Comparison of ENCODE assay signal across 13 cellular contexts in the genomic region with DNA sequence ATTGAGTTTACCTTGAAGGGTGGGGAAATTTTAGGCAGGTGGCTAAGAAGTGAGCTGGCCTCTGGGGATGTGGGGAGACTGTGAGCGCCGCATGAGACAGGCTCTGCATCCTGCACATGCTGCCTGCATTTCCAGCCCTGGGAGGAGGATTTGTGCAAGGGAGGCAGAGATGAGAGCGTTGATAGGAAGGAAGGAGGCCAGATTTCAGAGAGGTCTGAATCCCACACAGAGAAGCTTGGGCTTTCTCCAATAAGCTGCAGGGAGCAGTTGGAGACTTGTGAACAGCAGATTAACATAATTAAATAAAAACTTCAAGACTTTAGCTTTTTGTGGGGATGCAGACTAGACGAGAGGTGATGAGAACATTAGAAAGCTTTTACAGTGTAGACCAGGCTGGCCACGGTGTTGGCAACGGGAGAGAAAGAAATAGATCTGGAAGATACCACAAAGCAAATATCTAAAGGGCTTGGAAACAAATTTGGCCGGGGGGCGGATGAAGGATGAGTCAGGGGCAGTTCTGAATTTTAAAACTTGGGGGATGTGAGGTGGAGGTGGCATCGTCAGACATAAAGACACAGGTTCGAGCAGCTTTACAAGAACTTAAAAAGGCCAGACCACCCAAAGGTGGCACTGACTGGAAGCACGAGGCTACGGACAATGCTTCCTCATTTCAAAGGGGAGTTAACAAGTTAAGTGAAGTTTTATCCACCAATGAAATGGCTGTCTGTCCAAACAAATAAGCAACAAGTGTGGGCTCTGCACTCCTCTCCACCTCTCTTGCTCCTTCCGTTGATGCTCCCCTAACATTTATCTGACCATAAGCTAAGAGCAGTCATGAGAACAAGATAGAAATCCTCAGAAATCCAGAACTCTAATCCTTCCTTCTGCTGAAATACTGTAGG. TPM values are rescaled to one million over a fixed set of nuclear protein-coding genes. Genes with fewer than 3 reads are reported as not detected.
DNase-seq lines count a peak whose midpoint lies in the region; ATAC-seq and TF ChIP-seq lines count a peak whose summit lies in the region.
"Had no signal": no experiment of that assay in that cellular context is flagged by ENCODE, and none has a peak within 500 bp of the region (broad histone marks: within the 10 kb centered on the region; RNA-seq: fewer than 3 reads in every experiment).

No MANE protein-coding gene starts in this region.

- 0 out of 2 replicates have a peak, but pooled peaks cover 2% of the 10 kb centered on the region for H3K27me3 ChIP-seq in Panc1 (ENCODE audit: control insufficient read depth, insufficient read depth, low read length)
- H3K27me3 ChIP-seq: tibial nerve had no signal

- BruUV-seq in Panc1 (replicated peaks; lab: Mats Ljungman, UMichigan): no TSS peak

- TF ChIP-seq CTCF in Panc1 (IDR thresholded peaks at IDR 0.05) (no peak), chondrocyte (IDR thresholded peaks at IDR 0.05) (no peak), type B pancreatic cell (conservative IDR thresholded peaks at IDR 0.05) (no peak), GM10248 (IDR thresholded peaks at IDR 0.05; ENCODE audit: control extremely low read depth, extremely low read depth, low read depth, missing control alignments) (no peak)

- in situ Hi-C loops in Panc1 (cut with HindIII; ENCODE audit: low pct_unique_long_range_greater_than_20kb, low sequenced_read_pairs): no loop called here

- no peaks in the 10 kb centered on the region for H3K36me3 Mint-ChIP-seq in activated naive CD4-positive, alpha-beta T cell treated with anti-CD3 and anti-CD28 coated beads for 36 hours (ENCODE audit: low read depth)
- H3K36me3 Mint-ChIP-seq in chondrocyte (ENCODE audit: low read depth): no peaks in the 10 kb centered on the region
- H3K36me3 Mint-ChIP-seq in type B pancreatic cell: no peaks in the 10 kb centered on the region

- no peak for DNase-seq in activated naive CD4-positive, alpha-beta T cell treated with anti-CD3 and anti-CD28 coated beads for 36 hours
- DNase-seq in activated naive CD4-positive, alpha-beta T cell (lab: John Stamatoyannopoulos, UW): no peak
- DNase-seq in Panc1 (ENCODE audit: low read depth, low spot score) (no peak), chondrocyte (ENCODE audit: low spot score) (no peak), type B pancreatic cell (ENCODE audit: extremely low spot score, unreplicated experiment) (no peak), SIG-M5 treated with dmso at 0.1 percent for 504 hours (lab: John Stamatoyannopoulos, UW; ENCODE audit: unreplicated experiment) (no peak), GM10248 (ENCODE audit: extremely low spot score) (no peak)
- DNase-seq: left cardiac atrium, SIG-M5 had no signal

- CTCF ChIA-PET in activated naive CD4-positive, alpha-beta T cell treated with anti-CD3 and anti-CD28 coated beads for 36 hours (lab: Charles Lee): interaction anchor here (1.0 to 1.9 kb wide), 4 partner anchors 28 to 346 kb away, joined by 3 to 4 read pairs (median 4); no protein-coding TSS in a partner anchor
- CTCF ChIA-PET in Panc1 (lab: Charles Lee) (no interaction called here), GM10248 (lab: Yijun Ruan, JAX) (interaction anchor here (0.8 to 4.9 kb wide), 5 partner anchors 21 to 346 kb away, joined by 3 to 21 read pairs (median 4); no protein-coding TSS in a partner anchor)

- H3K9me3 ChIP-seq in Panc1 (ENCODE audit: control insufficient read depth, insufficient read depth, low read depth, low read length): no peaks in the 10 kb centered on the region
- H3K9me3 ChIP-seq: tibial nerve had no signal

- peak; percentile 64 for ATAC-seq in Panc1
- ATAC-seq in GM18505 (IDR thresholded peaks at IDR 0.05; ENCODE audit: unreplicated experiment): no peak

- peaks cover 44% of the 10 kb centered on the region for H3K4me1 Mint-ChIP-seq in activated naive CD4-positive, alpha-beta T cell treated with anti-CD3 and anti-CD28 coated beads for 36 hours (ENCODE audit: low read depth)
- peaks cover 36% of the 10 kb centered on the region for H3K4me1 Mint-ChIP-seq in chondrocyte (ENCODE audit: low read depth)
- H3K4me1 Mint-ChIP-seq in type B pancreatic cell (ENCODE audit: unreplicated experiment): peaks cover 31% of the 10 kb centered on the region

- no peak overlapping the region for H3K4me3 Mint-ChIP-seq in activated naive CD4-positive, alpha-beta T cell treated with anti-CD3 and anti-CD28 coated beads for 36 hours
- H3K4me3 Mint-ChIP-seq in chondrocyte (ENCODE audit: unreplicated experiment) (peak overlapping the region; percentile 27), type B pancreatic cell (peak overlapping the region; percentile 3)
- H3K4me3 Mint-ChIP-seq: B cell had no signal

- peak overlapping the region; percentile 88 for H3K27ac Mint-ChIP-seq in activated naive CD4-positive, alpha-beta T cell treated with anti-CD3 and anti-CD28 coated beads for 36 hours
- H3K27ac Mint-ChIP-seq in chondrocyte (ENCODE audit: unreplicated experiment) (peak overlapping the region; percentile 98), type B pancreatic cell (peak overlapping the region; percentile 15)
- H3K27ac Mint-ChIP-seq: B cell, progenitor cell of endocrine pancreas had no signal

- H3K27me3 Mint-ChIP-seq in activated naive CD4-positive, alpha-beta T cell treated with anti-CD3 and anti-CD28 coated beads for 36 hours (ENCODE audit: low read depth): no peaks in the 10 kb centered on the region
- H3K27me3 Mint-ChIP-seq in chondrocyte (ENCODE audit: low read depth) (no peaks in the 10 kb centered on the region), type B pancreatic cell (peaks cover 5% of the 10 kb centered on the region)

- H3K36me3 ChIP-seq in Panc1 (ENCODE audit: control insufficient read depth, insufficient read depth, low read length): no peaks in the 10 kb centered on the region
- H3K36me3 ChIP-seq: tibial nerve had no signal

- H3K27ac ChIP-seq in Panc1 (ENCODE audit: low read length): peak overlapping the region; percentile 83
- H3K27ac ChIP-seq: tibial nerve had no signal

- TF ChIP-seq POLR2A in GM18505 (IDR thresholded peaks at IDR 0.05; ENCODE audit: borderline replicate concordance, extremely low read depth, insufficient read depth, insufficient read length): no peak

- peaks cover 42% of the 10 kb centered on the region for H3K4me1 ChIP-seq in Panc1 (ENCODE audit: control insufficient read depth, insufficient read depth, low read length)

- H3K9me3 Mint-ChIP-seq in activated naive CD4-positive, alpha-beta T cell treated with anti-CD3 and anti-CD28 coated beads for 36 hours: no peaks in the 10 kb centered on the region
- H3K9me3 Mint-ChIP-seq in chondrocyte (ENCODE audit: low read depth) (no peaks in the 10 kb centered on the region), type B pancreatic cell (no peaks in the 10 kb centered on the region)

- POLR2A ChIA-PET in Panc1 (lab: Charles Lee) (no interaction called here), GM10248 (lab: Yijun Ruan, JAX) (interaction anchor here (0.6 kb wide), 1 partner anchor 75 kb away, joined by 3 read pairs; no protein-coding TSS in a partner anchor)

- intact Hi-C loops in activated naive CD4-positive, alpha-beta T cell treated with anti-CD3 and anti-CD28 coated beads for 36 hours (cut with micrococcal nuclease): loop anchor here (1.0 to 10.0 kb wide), 6 partner anchors 51 to 347 kb away; no protein-coding TSS in a partner anchor
- intact Hi-C loops in Panc1 (cut with micrococcal nuclease; ENCODE audit: unreplicated experiment): no loop called here

- 0 out of 4 replicates have a peak overlapping the region, but pooled peaks of 1 of the 2 experiments have one; percentile 7 for H3K4me3 ChIP-seq in Panc1 (ENCODE audit: low read depth in 2 of 2, low read length in 2 of 2)
- H3K4me3 ChIP-seq: tibial nerve had no signal

RNA-seq across cellular contexts. Expression of gene HIVEP3, which starts 57.0 kb away (rescaled TPM):
- total RNA-seq in activated naive CD4-positive, alpha-beta T cell treated with anti-CD3 and anti-CD28 coated beads for 36 hours: 10 to 100 TPM; 13.2 to 13.4 TPM
- total RNA-seq in Panc1 (2021; ENCODE audit: unreplicated experiment) (6.0 TPM), chondrocyte (3.6 to 5.6 TPM (median 4.5 TPM) in 3 replicates), type B pancreatic cell (ENCODE audit: low replicate concordance) (3.7 and 9.2 TPM in 2 replicates)
- 10.1 TPM for polyA plus RNA-seq in Panc1 (2012; ENCODE audit: insufficient read length)

Comparison
In these comparisons a context has a peak if more than half of its experiments do, and no peak if none do; other contexts are left out.
1. H3K27ac Mint-ChIP-seq: peak in every context shown above with its lines; median percentile 98 in chondrocyte; 88 in activated naive CD4-positive, alpha-beta T cell treated with anti-CD3 and anti-CD28 coated beads for 36 hours; 15 in type B pancreatic cell.